In genomic region chr6:138815797-138816528, GRCh38 we compare ENCODE assay signal across 8 cellular contexts. TPM values are rescaled to one million over a fixed set of nuclear protein-coding genes. Genes with fewer than 3 reads are reported as not detected.
DNase-seq lines count a peak whose midpoint lies in the region; ATAC-seq and TF ChIP-seq lines count a peak whose summit lies in the region.

No MANE protein-coding gene starts in this region.

- POLR2A ChIA-PET in CD4-positive, alpha-beta T cell (lab: Charles Lee), result interaction anchor here (0.7 to 1.4 kb wide), 7 partner anchors 9 to 559 kb away, joined by 3 to 6 read pairs (median 4); partner anchors contain the start of gene CITED2

- 22 to 35% methylated on average over 4 of the region's 4 CpGs for WGBS in gastroesophageal sphincter (ENCODE audit: low coverage in 1 of 2), 2 donors
- 32% methylated on average over 4 of the region's 4 CpGs for WGBS in prostate gland

- H3K9me3 ChIP-seq in CD4-positive, alpha-beta T cell (ENCODE audit: control insufficient read depth, low read length), result no peaks in the 10 kb centered on the region
- H3K9me3 ChIP-seq in gastroesophageal sphincter (no peaks in the 10 kb centered on the region), prostate gland (no peaks in the 10 kb centered on the region)

- H3K27me3 Mint-ChIP-seq in CD4-positive, alpha-beta T cell, result no peaks in the 10 kb centered on the region

- H3K4me3 Mint-ChIP-seq in CD4-positive, alpha-beta T cell, result no peak overlapping the region

- TF ChIP-seq CTCF in CD4-positive, alpha-beta T cell (IDR thresholded peaks at IDR 0.05), result peak; percentile 79
- TF ChIP-seq CTCF in VCaP (conservative IDR thresholded peaks at IDR 0.05), result peak; percentile 86
- peak; percentile 60 to 87 (median 85) for TF ChIP-seq CTCF in gastroesophageal sphincter (IDR thresholded peaks at IDR 0.05)
- peak; percentile 46 to 83 (median 77) for TF ChIP-seq CTCF in prostate gland (IDR thresholded peaks at IDR 0.05)

- peak; percentile 74 for ATAC-seq in CD4-positive, alpha-beta T cell (ENCODE audit: poor library complexity)
- ATAC-seq in GM18867 (IDR thresholded peaks at IDR 0.05; ENCODE audit: unreplicated experiment), result peak; percentile 79
- peak; percentile 58 for ATAC-seq in HG03097 (IDR thresholded peaks at IDR 0.05; ENCODE audit: low FRiP score, unreplicated experiment)
- ATAC-seq in gastroesophageal sphincter, result peak; percentile 79

- H3K36me3 ChIP-seq in gastroesophageal sphincter (no peaks in the 10 kb centered on the region), prostate gland (no peaks in the 10 kb centered on the region)

- CTCF ChIA-PET in CD4-positive, alpha-beta T cell (lab: Charles Lee), result interaction anchor here (1.2 to 1.4 kb wide), 3 partner anchors 171 to 548 kb away, joined by 3 read pairs; no protein-coding TSS in a partner anchor

- no peak overlapping the region for H3K27ac ChIP-seq in CD4-positive, alpha-beta T cell (ENCODE audit: low read depth, low read length)
- H3K27ac ChIP-seq in VCaP (peak overlapping the region; percentile 93), gastroesophageal sphincter (peak overlapping the region in 1 of 4 donors; percentile 41), prostate gland (no peak overlapping the region)

- TF ChIP-seq POLR2A in gastroesophageal sphincter (IDR thresholded peaks at IDR 0.05), result no peak
- no peak for TF ChIP-seq POLR2A in prostate gland (IDR thresholded peaks at IDR 0.05)

- intact Hi-C loops in CD4-positive, alpha-beta T cell (cut with DNase I, micrococcal nuclease), result loop anchor here (1.0 to 10.0 kb wide), 5 partner anchors 171 to 548 kb away; no protein-coding TSS in a partner anchor
- intact Hi-C loops in prostate gland (cut with DNase I), result loop anchor here (2.0 to 5.0 kb wide), 2 partner anchors 173 to 546 kb away; partner anchors contain the start of gene REPS1

- no peak for DNase-seq in CD4-positive, alpha-beta T cell
- DNase-seq in NCI-H2171 (lab: John Stamatoyannopoulos, UW) (peak; percentile 34), prostate gland (ENCODE audit: low spot score) (peak; percentile 32)
- no peak for DNase-seq in stimulated activated CD4-positive, alpha-beta T cell treated with anti-CD3 and anti-CD28 coated beads, Interleukin-12 subunit alpha, Interleukin-12 subunit beta, amount 100 ng/mL, for 4 hours

- peaks cover 6% of the 10 kb centered on the region for H3K4me1 Mint-ChIP-seq in CD4-positive, alpha-beta T cell (ENCODE audit: low read depth)

- no peak overlapping the region for H3K27ac Mint-ChIP-seq in CD4-positive, alpha-beta T cell

- no peak for TF ChIP-seq EP300 in gastroesophageal sphincter (IDR thresholded peaks at IDR 0.05)

- H3K4me1 ChIP-seq in gastroesophageal sphincter (no peaks in the 10 kb centered on the region), prostate gland (replicated peaks) (peaks cover 8% of the 10 kb centered on the region)

- no peaks in the 10 kb centered on the region for H3K36me3 Mint-ChIP-seq in CD4-positive, alpha-beta T cell (ENCODE audit: low read depth)

- no peaks in the 10 kb centered on the region for H3K9me3 Mint-ChIP-seq in CD4-positive, alpha-beta T cell

- H3K27me3 ChIP-seq in CD4-positive, alpha-beta T cell (ENCODE audit: control insufficient read depth, insufficient read depth, low read length), result no peaks in the 10 kb centered on the region
- H3K27me3 ChIP-seq in gastroesophageal sphincter (no peaks in the 10 kb centered on the region), prostate gland (replicated peaks; ENCODE audit: insufficient read depth) (no peaks in the 10 kb centered on the region)

- H3K4me3 ChIP-seq in gastroesophageal sphincter (no peak overlapping the region), prostate gland (no peak overlapping the region)

RNA-seq across cellular contexts. Expression of gene ECT2L, which starts 20.1 kb away (rescaled TPM):
- total RNA-seq in CD4-positive, alpha-beta T cell, result not detected
- total RNA-seq in gastroesophageal sphincter, result under 1 TPM in 1 of 4 donors, not detected in 3; 0.27 TPM
- total RNA-seq in prostate gland, result under 1 TPM in 1 of 2 donors, not detected in 1; 0.41 TPM

RNA-seq across cellular contexts. Expression of gene CCDC28A, which starts 42.4 kb away (rescaled TPM):
- total RNA-seq in CD4-positive, alpha-beta T cell, result 10 to 100 TPM; 36.9 to 37.2 TPM
- total RNA-seq in gastroesophageal sphincter, result 10 to 100 TPM; 14.7 to 33.1 (median 16.7) TPM
- total RNA-seq in prostate gland, result 10 to 100 TPM; 36.3 to 41.6 TPM

Comparison
In these comparisons a context has a peak if more than half of its experiments do, and no peak if none do; other contexts are left out.
1. DNase-seq: peak in NCI-H2171 (single experiment) and prostate gland (single experiment); none in CD4-positive, alpha-beta T cell (0 of 10) and stimulated activated CD4-positive, alpha-beta T cell treated with anti-CD3 and anti-CD28 coated beads, Interleukin-12 subunit alpha, Interleukin-12 subunit beta, amount 100 ng/mL, for 4 hours (single experiment).
2. Peak in every context shown above with its lines, with median percentiles within 50 percentile points of each other: ATAC-seq and CTCF ChIP-seq.